Comparison of ENCODE assay signal across 17 cellular contexts in genomic region chr7:130840599-130840998, GRCh38.
DNase-seq lines count a peak whose midpoint lies in the region; ATAC-seq, FAIRE-seq and TF ChIP-seq lines count a peak whose summit lies in the region.
"Had no signal": no experiment of that assay in that cellular context is flagged by ENCODE, and none has a peak within 500 bp of the region (broad histone marks: within the 10 kb centered on the region; RNA-seq: fewer than 3 reads in every experiment).

No MANE protein-coding gene starts in this region.

- CTCF ChIA-PET in A549 (lab: Yijun Ruan, JAX) (interaction anchor here (1.2 to 2.1 kb wide), 4 partner anchors 9 to 56 kb away, joined by 3 to 10 read pairs (median 4); no protein-coding TSS in a partner anchor), PC-3 (lab: Charles Lee) (no interaction called here)

- H3K4me2 ChIP-seq in A549 (no peak overlapping the region), PC-3 (ENCODE audit: low read length) (no peak overlapping the region), mesenchymal stem cell (ENCODE audit: low read length, poor library complexity, severe bottlenecking) (no peak overlapping the region)

- peaks cover 35% of the 10 kb centered on the region for H3K36me3 Mint-ChIP-seq in HFFc6 (ENCODE audit: low read depth)

- peaks cover 13% of the 10 kb centered on the region for H3K9me3 Mint-ChIP-seq in HFFc6

- no peak overlapping the region for H3K4ac ChIP-seq in mesenchymal stem cell (ENCODE audit: low read depth in 1 of 2, low read length in 2 of 2)

- H3K36me3 ChIP-seq in PC-3 (ENCODE audit: low read depth, low read length), result no peaks in the 10 kb centered on the region
- H3K36me3 ChIP-seq in mesenchymal stem cell (ENCODE audit: control insufficient read depth in 1 of 2, insufficient read depth in 2 of 2, low read depth in 1 of 2, low read length in 2 of 2), result no peaks in the 10 kb centered on the region
- no peaks in the 10 kb centered on the region; the same call in 1 of the 2 replicates for H3K36me3 ChIP-seq in SJCRH30
- H3K36me3 ChIP-seq: BE2C had no signal

- no peak for TF ChIP-seq RAD21 in A549 (conservative IDR thresholded peaks at IDR 0.05 in 1 of 2, IDR thresholded peaks at IDR 0.05 in 1 of 2)

- no peaks in the 10 kb centered on the region for H4K20me1 ChIP-seq in PC-3 (ENCODE audit: low read length)

- no peak for TF ChIP-seq POLR2A in A549 (IDR thresholded peaks at IDR 0.05; ENCODE audit: low read length)

- H3K4me3 Mint-ChIP-seq in HFFc6, result no peak overlapping the region

- no peaks in the 10 kb centered on the region for H3K27me3 ChIP-seq in PC-3 (ENCODE audit: low read length)
- no peaks in the 10 kb centered on the region for H3K27me3 ChIP-seq in mesenchymal stem cell (ENCODE audit: control insufficient read depth in 1 of 2, insufficient read depth in 1 of 2, low read length in 2 of 2)
- no peaks in the 10 kb centered on the region for H3K27me3 ChIP-seq in SJCRH30

- H3K14ac ChIP-seq in mesenchymal stem cell (ENCODE audit: low read length in 2 of 2), result no peak overlapping the region

- H3F3A ChIP-seq in PC-3 (ENCODE audit: low read length, unreplicated experiment), result peaks cover 7% of the 10 kb centered on the region

- POLR2A ChIA-PET in A549 (lab: Yijun Ruan, JAX) (interaction anchor here (0.6 kb wide), 1 partner anchor 53 kb away, joined by 6 read pairs; no protein-coding TSS in a partner anchor), PC-3 (lab: Charles Lee; ENCODE audit: unreplicated experiment) (no interaction called here)

- WGBS in A549 (ENCODE audit: missing lambda C conversion rate), result 92% methylated on average over 2 of the region's 2 CpGs
- WGBS in mesenchymal stem cell, result 100% methylated on average over 2 of the region's 2 CpGs

- no TSS peak for BruUV-seq in PC-3 (replicated peaks; lab: Mats Ljungman, UMichigan)

- FAIRE-seq in A549 (lab: Jason Lieb, UNC), result no peak
- FAIRE-seq: A204.1 had no signal

- no peak overlapping the region for H4K91ac ChIP-seq in mesenchymal stem cell (ENCODE audit: low read length)

- H3K79me2 ChIP-seq in PC-3 (ENCODE audit: low read length), result 0 out of 2 replicates have a peak, but pooled peaks cover 4% of the 10 kb centered on the region

- no peak overlapping the region for H2AK5ac ChIP-seq in mesenchymal stem cell (ENCODE audit: low read length, severe bottlenecking)

- H3K18ac ChIP-seq in mesenchymal stem cell (ENCODE audit: low read depth in 1 of 2, low read length in 2 of 2), result peak overlapping the region in 1 of 2 experiments; percentile 3

- peak overlapping the region; percentile 90 for H3K27ac Mint-ChIP-seq in HFFc6

- H3K4me1 Mint-ChIP-seq in HFFc6 (ENCODE audit: low read depth), result peaks cover 89% of the 10 kb centered on the region

- DNase-seq in A549 (ENCODE audit: low read depth in 1 of 2, low spot score in 1 of 2) (no peak), HFFc6 (no peak), PC-3 (no peak), mesenchymal stem cell (no peak), NCI-H187 (lab: John Stamatoyannopoulos, UW) (no peak), glomerular visceral epithelial cell (ENCODE audit: extremely low spot score) (no peak), SJCRH30 (no peak)
- DNase-seq: BE2C, DMS 273 treated with DMSO at 0.1 percent for 48 hours, DMS79 treated with DMSO at 0.1 percent for 48 hours, NCI-H1092 treated with DMSO at 0.1 percent for 48 hours, NCI-H1436 treated with DMSO at 0.1 percent for 48 hours, NCI-H2081, NCI-H446, NCI-H526, T-helper 1 cell had no signal

- H3K27me3 Mint-ChIP-seq in HFFc6 (ENCODE audit: insufficient read depth), result peaks cover 7% of the 10 kb centered on the region

- no peak overlapping the region for H2BK15ac ChIP-seq in mesenchymal stem cell (ENCODE audit: low read depth, poor library complexity, severe bottlenecking)

- H3K4me3 ChIP-seq in A549 (no peak overlapping the region), PC-3 (ENCODE audit: low read length) (no peak overlapping the region), mesenchymal stem cell (ENCODE audit: insufficient read depth in 1 of 2, low read depth in 1 of 2, low read length in 2 of 2) (no peak overlapping the region), SJCRH30 (no peak overlapping the region)

- no peak overlapping the region for H2BK120ac ChIP-seq in mesenchymal stem cell (ENCODE audit: low read depth, low read length)

- intact Hi-C loops in PC-3 (cut with micrococcal nuclease), result no loop called here

- H2BK12ac ChIP-seq in mesenchymal stem cell (ENCODE audit: low read length in 2 of 2), result peak overlapping the region; percentile 3 to 20

- no peak for TF ChIP-seq EP300 in A549 (IDR thresholded peaks at IDR 0.05)

- H3K9me2 ChIP-seq in PC-3 (replicated peaks; ENCODE audit: low read length), result no peaks in the 10 kb centered on the region

- TF ChIP-seq CTCF in A549 (IDR thresholded peaks at IDR 0.05) (no peak), HFFc6 (IDR thresholded peaks at IDR 0.05) (no peak), PC-3 (conservative IDR thresholded peaks at IDR 0.05; ENCODE audit: low read depth, low read length) (no peak)

- no peak overlapping the region for H3K23ac ChIP-seq in mesenchymal stem cell (ENCODE audit: low read length in 2 of 2)

- H3K9ac ChIP-seq in PC-3 (ENCODE audit: low read length), result no peak overlapping the region
- H3K9ac ChIP-seq in mesenchymal stem cell (ENCODE audit: low read length), result no peak overlapping the region

- H3K27ac ChIP-seq in A549, result peak overlapping the region; percentile 62 to 66; a peak in 4 of 6 replicates
- peak overlapping the region; percentile 85; the same call in 1 of the 2 replicates for H3K27ac ChIP-seq in PC-3 (ENCODE audit: low read length)
- no peak overlapping the region for H3K27ac ChIP-seq in mesenchymal stem cell (ENCODE audit: low read length, poor library complexity, severe bottlenecking)
- H3K27ac ChIP-seq in SJCRH30, result no peak overlapping the region

- H2BK5ac ChIP-seq in mesenchymal stem cell (ENCODE audit: low read depth, low read length, poor library complexity, severe bottlenecking), result no peak overlapping the region

- no peak for ATAC-seq in A549
- ATAC-seq in PC-3, result no peak

- H3K9me3 ChIP-seq in A549, result no peaks in the 10 kb centered on the region
- no peaks in the 10 kb centered on the region for H3K9me3 ChIP-seq in PC-3 (ENCODE audit: low read length)
- no peaks in the 10 kb centered on the region for H3K9me3 ChIP-seq in mesenchymal stem cell (ENCODE audit: control insufficient read depth, low read length)
- peaks cover 6% of the 10 kb centered on the region; the same call in 1 of the 2 replicates for H3K9me3 ChIP-seq in SJCRH30 (replicated peaks)
- H3K9me3 ChIP-seq: BE2C had no signal

- no peak overlapping the region for H4K8ac ChIP-seq in mesenchymal stem cell (ENCODE audit: low read length)

- H2AFZ ChIP-seq in PC-3 (ENCODE audit: low read length) (no peak overlapping the region), mesenchymal stem cell (ENCODE audit: low read depth, low read length) (no peak overlapping the region)

- H3K4me1 ChIP-seq in A549, result peaks cover 49% of the 10 kb centered on the region
- peaks cover 43% of the 10 kb centered on the region for H3K4me1 ChIP-seq in PC-3 (ENCODE audit: insufficient read depth, low read length)
- peaks cover 7% of the 10 kb centered on the region for H3K4me1 ChIP-seq in mesenchymal stem cell (ENCODE audit: control insufficient read depth, insufficient read depth, low read depth, low read length)
- H3K4me1 ChIP-seq in SJCRH30, result peaks cover 16% of the 10 kb centered on the region
- H3K4me1 ChIP-seq: BE2C had no signal

- no peaks in the 10 kb centered on the region for H3K79me1 ChIP-seq in mesenchymal stem cell (replicated peaks; ENCODE audit: low read length, poor library complexity, severe bottlenecking)

TF ChIP-seq in A549, 52 proteins besides CTCF, POLR2A, EP300 and RAD21:
- TF ChIP-seq ZC3H11A (IDR thresholded peaks at IDR 0.05) (no peak), BHLHE40 (IDR thresholded peaks at IDR 0.05; ENCODE audit: low read depth, low read length) (no peak), JUN (IDR thresholded peaks at IDR 0.05) (no peak), EHF (CRISPR knock-in tag; IDR thresholded peaks at IDR 0.05) (no peak)
- TF ChIP-seq, protein P1, sequence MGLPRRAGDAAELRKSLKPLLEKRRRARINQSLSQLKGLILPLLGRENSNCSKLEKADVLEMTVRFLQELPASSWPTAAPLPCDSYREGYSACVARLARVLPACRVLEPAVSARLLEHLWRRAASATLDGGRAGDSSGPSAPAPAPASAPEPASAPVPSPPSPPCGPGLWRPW (IDR thresholded peaks at IDR 0.05), result no peak

Comparison
In these comparisons a context has a peak if more than half of its experiments do, and no peak if none do; other contexts are left out.
1. H3K27ac ChIP-seq: peak in A549 (2 of 2) and PC-3 (single experiment); none in mesenchymal stem cell (single experiment) and SJCRH30 (single experiment).